Comparison of ENCODE assay signal across 22 cellular contexts in genomic region chr10:15197911-15198310, GRCh38. TPM values are rescaled to one million over a fixed set of nuclear protein-coding genes. Genes with fewer than 3 reads are reported as not detected.
DNase-seq lines count a peak whose midpoint lies in the region; ATAC-seq and TF ChIP-seq lines count a peak whose summit lies in the region.
"Had no signal": no experiment of that assay in that cellular context is flagged by ENCODE, and none has a peak within 500 bp of the region (broad histone marks: within the 10 kb centered on the region; RNA-seq: fewer than 3 reads in every experiment).

No MANE protein-coding gene starts in this region.

- H2AFZ ChIP-seq in HCT116 (ENCODE audit: low read depth, low read length, poor library complexity, severe bottlenecking), result no peak overlapping the region

- TF ChIP-seq CTCF in HCT116 (IDR thresholded peaks at IDR 0.05 in 2 of 3, conservative IDR thresholded peaks at IDR 0.05 in 1 of 3; ENCODE audit: borderline replicate concordance in 1 of 3, insufficient read depth in 1 of 3, low read depth in 2 of 3, low read length in 2 of 3) (no peak), nephron (IDR thresholded peaks at IDR 0.05; ENCODE audit: unreplicated experiment in 3 of 3) (no peak), GM10248 (IDR thresholded peaks at IDR 0.05; ENCODE audit: control extremely low read depth, extremely low read depth, low read depth, missing control alignments) (no peak)

- no peaks in the 10 kb centered on the region for H3K79me2 ChIP-seq in HCT116 (ENCODE audit: insufficient read depth, low read length)

- no peak for TF ChIP-seq RAD21 in HCT116 (IDR thresholded peaks at IDR 0.05; ENCODE audit: low read depth)

- no peak for TF ChIP-seq POLR2A in HCT116 (IDR thresholded peaks at IDR 0.05; ENCODE audit: borderline replicate concordance, extremely low read depth, insufficient read depth, insufficient read length)

- intact Hi-C loops in activated CD4-positive, alpha-beta memory T cell treated with anti-CD3 and anti-CD28 coated beads for 36 hours (cut with micrococcal nuclease), result loop anchor here (1.0 kb wide), 1 partner anchor 11 kb away; no protein-coding TSS in a partner anchor
- intact Hi-C loops in HCT116 (cut with micrococcal nuclease), result loop anchor here (1.0 kb wide), 1 partner anchor 87 kb away; no protein-coding TSS in a partner anchor

- BruUV-seq in HCT116 (replicated peaks; lab: Mats Ljungman, UMichigan), result no TSS peak

- H4K20me1 ChIP-seq in HCT116 (ENCODE audit: insufficient read depth), result no peaks in the 10 kb centered on the region

- H3K27me3 ChIP-seq in HCT116 (ENCODE audit: insufficient read depth, low read length), result no peaks in the 10 kb centered on the region

- no peaks in the 10 kb centered on the region for H3K27me3 Mint-ChIP-seq in activated CD4-positive, alpha-beta memory T cell treated with anti-CD3 and anti-CD28 coated beads, Interleukin-2, amount 10 ng/mL, durations not matched to agents 7 days and 5 days
- no peaks in the 10 kb centered on the region for H3K27me3 Mint-ChIP-seq in activated CD4-positive, alpha-beta memory T cell treated with anti-CD3 and anti-CD28 coated beads for 36 hours
- H3K27me3 Mint-ChIP-seq in nephron (ENCODE audit: low read depth), result no peaks in the 10 kb centered on the region
- H3K27me3 Mint-ChIP-seq: CD4-positive, alpha-beta T cell had no signal

- RAD21 ChIA-PET in HCT116 (lab: Charles Lee; ENCODE audit: low non-redundant PET in 1 of 2, low total read pairs in 2 of 2, uncharacterized antibody in 2 of 2, unreplicated experiment in 2 of 2), result no interaction called here

- CTCF ChIA-PET in activated CD4-positive, alpha-beta memory T cell treated with anti-CD3 and anti-CD28 coated beads, Interleukin-2, amount 10 ng/mL, durations not matched to agents 7 days and 5 days (lab: Charles Lee), result no interaction called here
- CTCF ChIA-PET in activated CD4-positive, alpha-beta memory T cell treated with anti-CD3 and anti-CD28 coated beads for 36 hours (lab: Charles Lee), result no interaction called here
- CTCF ChIA-PET in HCT116 (lab: Charles Lee), result interaction anchor here (1.1 kb wide), 1 partner anchor 12 kb away, joined by 3 read pairs; no protein-coding TSS in a partner anchor
- CTCF ChIA-PET in GM10248 (lab: Yijun Ruan, JAX), result interaction anchor here (1.1 kb wide), 1 partner anchor 10 kb away, joined by 3 read pairs; no protein-coding TSS in a partner anchor

- peaks cover 41 to 70% of the 10 kb centered on the region in 2 experiments for H3K4me1 ChIP-seq in HCT116 (ENCODE audit: control insufficient read depth in 1 of 2, insufficient read depth in 2 of 2, low read length in 2 of 2)

- H3K36me3 Mint-ChIP-seq in activated CD4-positive, alpha-beta memory T cell treated with anti-CD3 and anti-CD28 coated beads, Interleukin-2, amount 10 ng/mL, durations not matched to agents 7 days and 5 days (ENCODE audit: low read depth), result peaks cover 5% of the 10 kb centered on the region
- no peaks in the 10 kb centered on the region for H3K36me3 Mint-ChIP-seq in activated CD4-positive, alpha-beta memory T cell treated with anti-CD3 and anti-CD28 coated beads for 36 hours
- H3K36me3 Mint-ChIP-seq in nephron (ENCODE audit: low read depth), result peaks cover 6% of the 10 kb centered on the region
- H3K36me3 Mint-ChIP-seq: IgD-negative memory B cell had no signal

- H3K9me3 Mint-ChIP-seq in activated CD4-positive, alpha-beta memory T cell treated with anti-CD3 and anti-CD28 coated beads, Interleukin-2, amount 10 ng/mL, durations not matched to agents 7 days and 5 days, result no peaks in the 10 kb centered on the region
- H3K9me3 Mint-ChIP-seq in activated CD4-positive, alpha-beta memory T cell treated with anti-CD3 and anti-CD28 coated beads for 36 hours, result no peaks in the 10 kb centered on the region
- H3K9me3 Mint-ChIP-seq in nephron, result no peaks in the 10 kb centered on the region
- H3K9me3 Mint-ChIP-seq: CD4-positive, alpha-beta T cell had no signal

- H3K4me1 Mint-ChIP-seq in activated CD4-positive, alpha-beta memory T cell treated with anti-CD3 and anti-CD28 coated beads, Interleukin-2, amount 10 ng/mL, durations not matched to agents 7 days and 5 days, result peaks cover 55% of the 10 kb centered on the region
- H3K4me1 Mint-ChIP-seq in activated CD4-positive, alpha-beta memory T cell treated with anti-CD3 and anti-CD28 coated beads for 36 hours (ENCODE audit: low read depth), result peaks cover 43% of the 10 kb centered on the region
- H3K4me1 Mint-ChIP-seq in nephron, result peaks cover 44% of the 10 kb centered on the region

- H3K9ac ChIP-seq in HCT116 (ENCODE audit: low read length), result no peak overlapping the region

- no peaks in the 10 kb centered on the region for H3K9me3 ChIP-seq in HCT116 (ENCODE audit: control insufficient read depth in 1 of 2, insufficient read depth in 1 of 2, low read depth in 1 of 2, low read length in 2 of 2)

- peak overlapping the region; percentile 86 for H3K27ac Mint-ChIP-seq in activated CD4-positive, alpha-beta memory T cell treated with anti-CD3 and anti-CD28 coated beads, Interleukin-2, amount 10 ng/mL, durations not matched to agents 7 days and 5 days
- H3K27ac Mint-ChIP-seq in activated CD4-positive, alpha-beta memory T cell treated with anti-CD3 and anti-CD28 coated beads for 36 hours, result no peak overlapping the region
- H3K27ac Mint-ChIP-seq in nephron, result peak overlapping the region in 2 of 3 experiments; percentile 34 to 91
- H3K27ac Mint-ChIP-seq: B cell had no signal

- no peak overlapping the region for H3K4me3 Mint-ChIP-seq in activated CD4-positive, alpha-beta memory T cell treated with anti-CD3 and anti-CD28 coated beads, Interleukin-2, amount 10 ng/mL, durations not matched to agents 7 days and 5 days
- H3K4me3 Mint-ChIP-seq in activated CD4-positive, alpha-beta memory T cell treated with anti-CD3 and anti-CD28 coated beads for 36 hours, result no peak overlapping the region
- H3K4me3 Mint-ChIP-seq in nephron, result no peak overlapping the region
- H3K4me3 Mint-ChIP-seq: B cell had no signal

- H3K27ac ChIP-seq in HCT116 (ENCODE audit: low read depth, low read length) (no peak overlapping the region), cingulate gyrus (ENCODE audit: low read depth, low read length) (peak overlapping the region; percentile 14)
- H3K27ac ChIP-seq: HL-60 had no signal

- ATAC-seq in HCT116 (no peak), HG02642 (IDR thresholded peaks at IDR 0.05; ENCODE audit: poor library complexity, unreplicated experiment) (no peak)

- no peak overlapping the region for H3K4me3 ChIP-seq in HCT116 (replicated peaks in 1 of 2; ENCODE audit: low read depth in 1 of 2, low read length in 2 of 2)

- H3K9me2 ChIP-seq in HCT116 (ENCODE audit: insufficient read depth), result no peaks in the 10 kb centered on the region

- DNase-seq in activated CD4-positive, alpha-beta memory T cell treated with anti-CD3 and anti-CD28 coated beads, Interleukin-2, amount 10 ng/mL, durations not matched to agents 7 days and 5 days, result no peak
- no peak for DNase-seq in activated CD4-positive, alpha-beta memory T cell treated with anti-CD3 and anti-CD28 coated beads for 36 hours
- no peak for DNase-seq in HCT116 (ENCODE audit: low read depth, low spot score)
- DNase-seq in mesenteric fat pad (ENCODE audit: low spot score), result no peak
- DNase-seq in GM10248 (ENCODE audit: extremely low spot score), result no peak
- DNase-seq: 8988T; CD4-positive, alpha-beta T cell; DMS153; Karpas-422; NCI-H1417 treated with DMSO at 0.1 percent for 48 hours; NCI-H187 treated with DMSO at 0.1 percent for 48 hours; NCI-H2227 treated with DMSO at 0.1 percent for 48 hours; NCI-H510A treated with DMSO at 0.1 percent for 48 hours; NCI-H82; RPMI8226; SIG-M5 had no signal

- POLR2A ChIA-PET in activated CD4-positive, alpha-beta memory T cell treated with anti-CD3 and anti-CD28 coated beads, Interleukin-2, amount 10 ng/mL, durations not matched to agents 7 days and 5 days (lab: Charles Lee), result interaction anchor here (1.3 to 1.7 kb wide), 6 partner anchors 10 to 31 kb away, joined by 3 to 6 read pairs (median 5); partner anchors contain the start of gene NMT2
- POLR2A ChIA-PET in activated CD4-positive, alpha-beta memory T cell treated with anti-CD3 and anti-CD28 coated beads for 36 hours (lab: Charles Lee), result no interaction called here
- POLR2A ChIA-PET in HCT116 (lab: Charles Lee) (interaction anchor here (1.1 kb wide), 1 partner anchor 29 kb away, joined by 3 read pairs; the partner anchor contains the start of gene NMT2), GM10248 (lab: Yijun Ruan, JAX) (no interaction called here)

- H3K36me3 ChIP-seq in HCT116 (ENCODE audit: control insufficient read depth in 1 of 2, insufficient read depth in 2 of 2, low read length in 2 of 2), result 0 out of 4 replicates have a peak, but pooled peaks cover 0 to 5% of the 10 kb centered on the region in 2 experiments

- H3K4me2 ChIP-seq in HCT116 (ENCODE audit: low read length), result 0 out of 2 replicates have a peak overlapping the region, but pooled peaks have one; percentile 3

TF ChIP-seq in HCT116, 20 proteins besides CTCF, POLR2A, EP300 and RAD21:
- no peak for TF ChIP-seq ZNF274 (IDR thresholded peaks at IDR 0.05; ENCODE audit: low read depth, low read length)
- TF ChIP-seq, protein P1, sequence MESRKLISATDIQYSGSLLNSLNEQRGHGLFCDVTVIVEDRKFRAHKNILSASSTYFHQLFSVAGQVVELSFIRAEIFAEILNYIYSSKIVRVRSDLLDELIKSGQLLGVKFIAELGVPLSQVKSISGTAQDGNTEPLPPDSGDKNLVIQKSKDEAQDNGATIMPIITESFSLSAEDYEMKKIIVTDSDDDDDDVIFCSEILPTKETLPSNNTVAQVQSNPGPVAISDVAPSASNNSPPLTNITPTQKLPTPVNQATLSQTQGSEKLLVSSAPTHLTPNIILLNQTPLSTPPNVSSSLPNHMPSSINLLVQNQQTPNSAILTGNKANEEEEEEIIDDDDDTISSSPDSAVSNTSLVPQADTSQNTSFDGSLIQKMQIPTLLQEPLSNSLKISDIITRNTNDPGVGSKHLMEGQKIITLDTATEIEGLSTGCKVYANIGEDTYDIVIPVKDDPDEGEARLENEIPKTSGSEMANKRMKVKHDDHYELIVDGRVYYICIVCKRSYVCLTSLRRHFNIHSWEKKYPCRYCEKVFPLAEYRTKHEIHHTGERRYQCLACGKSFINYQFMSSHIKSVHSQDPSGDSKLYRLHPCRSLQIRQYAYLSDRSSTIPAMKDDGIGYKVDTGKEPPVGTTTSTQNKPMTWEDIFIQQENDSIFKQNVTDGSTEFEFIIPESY (IDR thresholded peaks at IDR 0.05; ENCODE audit: extremely low read depth, insufficient replicate concordance, low read length), result no peak

RNA-seq across cellular contexts. Expression of gene NMT2, which starts 29.4 kb away (rescaled TPM):
- 10 to 100 TPM; 45.1 to 45.5 TPM for total RNA-seq in activated CD4-positive, alpha-beta memory T cell treated with anti-CD3 and anti-CD28 coated beads, Interleukin-2, amount 10 ng/mL, durations not matched to agents 7 days and 5 days
- 10 to 100 TPM; 21.8 to 22.1 TPM for total RNA-seq in activated CD4-positive, alpha-beta memory T cell treated with anti-CD3 and anti-CD28 coated beads for 36 hours
- total RNA-seq in HCT116 (2021; ENCODE audit: unreplicated experiment), result 26.1 TPM
- polyA plus RNA-seq in HCT116 (2012), result 12.1 and 13.1 TPM in 2 replicates
- total RNA-seq in mesenteric fat pad, result 127 TPM

Comparison
In these comparisons a context has a peak if more than half of its experiments do, and no peak if none do; other contexts are left out.
1. POLR2A ChIA-PET loops: an anchor here in activated CD4-positive, alpha-beta memory T cell treated with anti-CD3 and anti-CD28 coated beads, Interleukin-2, amount 10 ng/mL, durations not matched to agents 7 days and 5 days (1.3 to 1.7 kb wide) and HCT116 (1.1 kb wide); none called in activated CD4-positive, alpha-beta memory T cell treated with anti-CD3 and anti-CD28 coated beads for 36 hours and GM10248.
2. CTCF ChIA-PET loops: an anchor here in HCT116 (1.1 kb wide) and GM10248 (1.1 kb wide); none called in activated CD4-positive, alpha-beta memory T cell treated with anti-CD3 and anti-CD28 coated beads, Interleukin-2, amount 10 ng/mL, durations not matched to agents 7 days and 5 days and activated CD4-positive, alpha-beta memory T cell treated with anti-CD3 and anti-CD28 coated beads for 36 hours.